19 cellular contexts compared by ENCODE assay signal in the genomic region with DNA sequence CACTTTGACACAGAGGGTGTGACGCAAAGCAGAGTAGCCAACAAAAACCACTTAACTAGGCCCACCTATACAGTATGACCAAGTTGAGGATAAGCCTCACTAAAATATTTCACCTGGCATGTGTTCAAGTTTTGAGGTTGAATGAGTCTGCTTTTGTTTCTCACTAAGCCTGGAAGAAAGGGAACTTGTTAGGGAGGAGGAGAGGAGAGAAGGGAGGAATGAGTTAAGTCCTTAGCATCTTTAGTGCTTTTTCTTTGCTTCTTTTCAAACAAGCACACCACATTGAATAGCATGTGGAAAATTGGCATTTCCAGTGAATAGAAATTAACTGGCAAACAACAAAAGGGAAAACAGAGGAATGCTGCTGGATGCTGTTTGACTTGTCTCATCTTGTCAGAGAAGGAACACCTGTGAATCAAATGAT.
DNase-seq lines count a peak whose midpoint lies in the region; ATAC-seq and TF ChIP-seq lines count a peak whose summit lies in the region.
"Had no signal": no experiment of that assay in that cellular context is flagged by ENCODE, and none has a peak within 500 bp of the region (broad histone marks: within the 10 kb centered on the region; RNA-seq: fewer than 3 reads in every experiment).

No MANE protein-coding gene starts in this region.

- intact Hi-C loops in thyroid gland (cut with DNase I): no loop called here

- H3K27ac ChIP-seq in foreskin keratinocyte (peak overlapping the region; percentile 8), thyroid gland (peak overlapping the region; percentile 62 to 86 (median 69))
- no peak overlapping the region for H3K27ac ChIP-seq in effector memory CD4-positive, alpha-beta T cell (ENCODE audit: insufficient read depth, low read length, poor library complexity, severe bottlenecking)
- H3K27ac ChIP-seq: heart right ventricle, ovary had no signal

- DNase-seq in NCI-H2171 treated with DMSO at 0.1 percent for 48 hours (lab: John Stamatoyannopoulos, UW): peak; percentile 28
- no peak for DNase-seq in NCI-H2171 (lab: John Stamatoyannopoulos, UW)
- DNase-seq in astrocyte of the hippocampus (ENCODE audit: low read depth, low spot score): peak; percentile 87
- peak; percentile 83 to 94 for DNase-seq in foreskin keratinocyte
- DNase-seq in thyroid gland: peak in 1 of 2 donors; percentile 5
- no peak for DNase-seq in activated naive CD4-positive, alpha-beta T cell treated with anti-CD3 and anti-CD28 coated beads, Interleukin-2, amount 50 U/mL, for 16 hours
- no peak for DNase-seq in effector memory CD4-positive, alpha-beta T cell
- no peak for DNase-seq in RKO (ENCODE audit: low spot score)
- DNase-seq: 8988T; activated CD4-positive, alpha-beta T cell treated with anti-CD3 and anti-CD28 coated beads for 36 hours; activated naive CD4-positive, alpha-beta T cell treated with anti-CD3 and anti-CD28 coated beads, Interleukin-2, amount 10 ng/mL, durations not matched to agents 7 days and 5 days; DMS53; heart right ventricle; kidney glomerular epithelial cell; NCI-H2081; NCI-H82; ovary; SHP77 treated with DMSO at 0.1 percent for 48 hours had no signal

- H3K27me3 ChIP-seq in foreskin keratinocyte (no peaks in the 10 kb centered on the region), thyroid gland (no peaks in the 10 kb centered on the region)
- H3K27me3 ChIP-seq in effector memory CD4-positive, alpha-beta T cell (replicated peaks; ENCODE audit: control insufficient read depth, insufficient read depth, low read length, poor library complexity, severe bottlenecking): no peaks in the 10 kb centered on the region
- H3K27me3 ChIP-seq: heart right ventricle, ovary had no signal

- peak; percentile 85 for ATAC-seq in foreskin keratinocyte
- ATAC-seq: activated CD4-positive, alpha-beta T cell treated with anti-CD3 and anti-CD28 coated beads for 36 hours; heart right ventricle; stimulated activated effector memory CD8-positive, alpha-beta T cell treated with anti-CD3 and anti-CD28 coated beads, Interleukin-12 subunit alpha, Interleukin-12 subunit beta, amount 100 ng/mL, for 72 hours had no signal

- H3K4me1 ChIP-seq in foreskin keratinocyte: peaks cover 27% of the 10 kb centered on the region
- peaks cover 0 to 18% of the 10 kb centered on the region in 2 donors for H3K4me1 ChIP-seq in thyroid gland
- H3K4me1 ChIP-seq in effector memory CD4-positive, alpha-beta T cell (ENCODE audit: control insufficient read depth, insufficient read depth, low read length, poor library complexity, severe bottlenecking): no peaks in the 10 kb centered on the region
- H3K4me1 ChIP-seq: heart right ventricle had no signal

- WGBS in thyroid gland, 2 donors: 48 to 53% methylated on average over 1 of the region's 1 CpG

- H3K36me3 ChIP-seq in thyroid gland: no peaks in the 10 kb centered on the region
- H3K36me3 ChIP-seq in effector memory CD4-positive, alpha-beta T cell (ENCODE audit: control insufficient read depth, insufficient read depth, low read length): no peaks in the 10 kb centered on the region
- H3K36me3 ChIP-seq: heart right ventricle, ovary had no signal

- TF ChIP-seq POLR2A in thyroid gland (IDR thresholded peaks at IDR 0.05): no peak

- H3K9me3 ChIP-seq in thyroid gland: no peaks in the 10 kb centered on the region
- no peaks in the 10 kb centered on the region for H3K9me3 ChIP-seq in effector memory CD4-positive, alpha-beta T cell (ENCODE audit: control insufficient read depth, low read length)
- H3K9me3 ChIP-seq: heart right ventricle, ovary had no signal

- TF ChIP-seq CTCF in foreskin keratinocyte (conservative IDR thresholded peaks at IDR 0.05): no peak
- TF ChIP-seq CTCF in thyroid gland (IDR thresholded peaks at IDR 0.05): no peak

- H3K4me3 ChIP-seq in thyroid gland (replicated peaks in 1 of 3): no peak overlapping the region
- no peak overlapping the region for H3K4me3 ChIP-seq in effector memory CD4-positive, alpha-beta T cell (ENCODE audit: insufficient read depth, low read depth, low read length, poor library complexity, severe bottlenecking)
- H3K4me3 ChIP-seq: heart right ventricle, ovary had no signal

Comparison
In these comparisons a context has a peak if more than half of its experiments do, and no peak if none do; other contexts are left out.
1. DNase-seq: peak in NCI-H2171 treated with DMSO at 0.1 percent for 48 hours (single experiment), astrocyte of the hippocampus (single experiment) and foreskin keratinocyte (2 of 2); none in NCI-H2171 (single experiment), activated naive CD4-positive, alpha-beta T cell treated with anti-CD3 and anti-CD28 coated beads, Interleukin-2, amount 50 U/mL, for 16 hours (single experiment), effector memory CD4-positive, alpha-beta T cell (0 of 3) and RKO (single experiment).